Comparison of ENCODE assay signal across 18 cellular contexts in genomic region chr3:107284570-107284969, GRCh38.
A peak's percentile ranks its signal among the peaks of the same experiment; 100 is the strongest.
DNase-seq lines count a peak whose midpoint lies in the region; ATAC-seq and TF ChIP-seq lines count a peak whose summit lies in the region.
"Had no signal": no experiment of that assay in that cellular context is flagged by ENCODE, and none has a peak within 500 bp of the region (broad histone marks: within the 10 kb centered on the region; RNA-seq: fewer than 3 reads in every experiment).

No MANE protein-coding gene starts in this region.

- no peak overlapping the region for H3K4me3 Mint-ChIP-seq in WTC11
- H3K4me3 Mint-ChIP-seq: CD4-positive, CD25-positive, alpha-beta regulatory T cell; T-helper 1 cell treated with Interleukin-12 subunit alpha and Interleukin-12 subunit beta and Interleukin-4 antibody, amounts not matched to agents 30 μg/mL and 1 μg/mL, for 36 hours had no signal

- ATAC-seq in Right ventricle myocardium superior (ENCODE audit: poor library complexity) (peak; percentile 68), WTC11 (peak; percentile 4; the same call in 1 of the 2 replicates), GM18498 (IDR thresholded peaks at IDR 0.05; ENCODE audit: unreplicated experiment) (no peak)

- intact Hi-C loops in Right ventricle myocardium superior (cut with DNase I) = no loop called here
- intact Hi-C loops in cardiac septum (cut with DNase I) = no loop called here

- H3K4me3 ChIP-seq in fibroblast of mammary gland (ENCODE audit: control insufficient read depth, low read depth, low read length) = no peak overlapping the region
- no peak overlapping the region for H3K4me3 ChIP-seq in smooth muscle cell
- H3K4me3 ChIP-seq: cardiac muscle cell, heart left ventricle, upper lobe of left lung had no signal

- H3F3A ChIP-seq in smooth muscle cell (ENCODE audit: low read depth) = peaks cover 8% of the 10 kb centered on the region

- no peaks in the 10 kb centered on the region for H3K79me2 ChIP-seq in smooth muscle cell (ENCODE audit: low read depth)

- no peak for TF ChIP-seq CTCF in WTC11 (IDR thresholded peaks at IDR 0.05)
- no peak for TF ChIP-seq CTCF in fibroblast of mammary gland (conservative IDR thresholded peaks at IDR 0.05; ENCODE audit: control insufficient read depth, insufficient read depth, low read depth, low read length)
- TF ChIP-seq CTCF in smooth muscle cell (IDR thresholded peaks at IDR 0.05; ENCODE audit: borderline replicate concordance, insufficient read depth, poor library complexity, severe bottlenecking) = no peak

- H3K27ac Mint-ChIP-seq in WTC11 = peak overlapping the region; percentile 98
- H3K27ac Mint-ChIP-seq: CD4-positive, CD25-positive, alpha-beta regulatory T cell; T-helper 1 cell treated with Interleukin-12 subunit alpha and Interleukin-12 subunit beta and Interleukin-4 antibody, amounts not matched to agents 30 μg/mL and 1 μg/mL, for 36 hours had no signal

- H3K4me1 Mint-ChIP-seq in WTC11 = peaks cover 37% of the 10 kb centered on the region
- H3K4me1 Mint-ChIP-seq: CD4-positive, CD25-positive, alpha-beta regulatory T cell had no signal

- peak overlapping the region; percentile 76 for H3K9ac ChIP-seq in smooth muscle cell (ENCODE audit: low read depth)

- CTCF ChIA-PET in WTC11 (lab: Charles Lee) = interaction anchor here (1.0 to 3.7 kb wide), 6 partner anchors 10 to 176 kb away, joined by 3 to 26 read pairs (median 10); no protein-coding TSS in a partner anchor

- peaks cover 21% of the 10 kb centered on the region for H3K4me1 ChIP-seq in smooth muscle cell (ENCODE audit: low read depth)
- H3K4me1 ChIP-seq: upper lobe of left lung had no signal

- DNase-seq in Right ventricle myocardium superior (no peak), cardiac septum (ENCODE audit: low spot score) (no peak), WTC11 (ENCODE audit: low spot score) (no peak), fibroblast of mammary gland (ENCODE audit: low read depth) (peak; percentile 43), smooth muscle cell (lab: John Stamatoyannopoulos, UW; ENCODE audit: unreplicated experiment) (no peak), DMS79 treated with DMSO at 0.1 percent for 48 hours (lab: John Stamatoyannopoulos, UW) (no peak), NCI-H146 (lab: John Stamatoyannopoulos, UW) (no peak)
- DNase-seq: activated CD4-positive, alpha-beta T cell treated with anti-CD3 and anti-CD28 coated beads for 1 hour; activated CD8-positive, alpha-beta memory T cell treated with anti-CD3 and anti-CD28 coated beads, Interleukin-2, amount 50 U/mL, for 4 hours; CD4-positive, CD25-positive, alpha-beta regulatory T cell; GOT3; NCI-H2081; NCI-H69; upper lobe of left lung had no signal

- no peaks in the 10 kb centered on the region; the same call in 1 of the 2 replicates for H3K27me3 Mint-ChIP-seq in WTC11 (ENCODE audit: low read depth)

- H3K4me2 ChIP-seq in smooth muscle cell = peak overlapping the region; percentile 49

- H3K9me3 Mint-ChIP-seq in WTC11 = peaks cover 8% of the 10 kb centered on the region
- H3K9me3 Mint-ChIP-seq: T-helper 1 cell treated with Interleukin-12 subunit alpha and Interleukin-12 subunit beta and Interleukin-4 antibody, amounts not matched to agents 30 μg/mL and 1 μg/mL, for 36 hours had no signal

- peak overlapping the region; percentile 92 for H3K27ac ChIP-seq in smooth muscle cell (ENCODE audit: low read depth)
- H3K27ac ChIP-seq: cardiac muscle cell, upper lobe of left lung had no signal

- no peaks in the 10 kb centered on the region for H3K36me3 ChIP-seq in smooth muscle cell (ENCODE audit: low read depth)
- H3K36me3 ChIP-seq: cardiac muscle cell, heart left ventricle, upper lobe of left lung had no signal

- no peaks in the 10 kb centered on the region for H3K27me3 ChIP-seq in smooth muscle cell (ENCODE audit: low read depth)
- H3K27me3 ChIP-seq: heart left ventricle, upper lobe of left lung had no signal

- no peaks in the 10 kb centered on the region for H4K20me1 ChIP-seq in smooth muscle cell (ENCODE audit: low read depth)

- H3K9me3 ChIP-seq in smooth muscle cell (replicated peaks; ENCODE audit: low read depth) = no peaks in the 10 kb centered on the region
- H3K9me3 ChIP-seq: upper lobe of left lung had no signal

- H2AFZ ChIP-seq in smooth muscle cell (ENCODE audit: low read depth) = no peak overlapping the region

- peaks cover 7% of the 10 kb centered on the region for H3K36me3 Mint-ChIP-seq in WTC11
- H3K36me3 Mint-ChIP-seq: CD4-positive, CD25-positive, alpha-beta regulatory T cell had no signal

- POLR2A ChIA-PET in WTC11 (lab: Charles Lee) = no interaction called here

TF ChIP-seq in WTC11, 78 proteins besides CTCF, POLR2A, EP300 and RAD21:
- TF ChIP-seq USF1 (CRISPR knock-in tag; IDR thresholded peaks at IDR 0.05) = no peak
TF ChIP-seq in WTC11: peak in this region for 0.
